8 cellular contexts compared by ENCODE assay signal in the genomic region with DNA sequence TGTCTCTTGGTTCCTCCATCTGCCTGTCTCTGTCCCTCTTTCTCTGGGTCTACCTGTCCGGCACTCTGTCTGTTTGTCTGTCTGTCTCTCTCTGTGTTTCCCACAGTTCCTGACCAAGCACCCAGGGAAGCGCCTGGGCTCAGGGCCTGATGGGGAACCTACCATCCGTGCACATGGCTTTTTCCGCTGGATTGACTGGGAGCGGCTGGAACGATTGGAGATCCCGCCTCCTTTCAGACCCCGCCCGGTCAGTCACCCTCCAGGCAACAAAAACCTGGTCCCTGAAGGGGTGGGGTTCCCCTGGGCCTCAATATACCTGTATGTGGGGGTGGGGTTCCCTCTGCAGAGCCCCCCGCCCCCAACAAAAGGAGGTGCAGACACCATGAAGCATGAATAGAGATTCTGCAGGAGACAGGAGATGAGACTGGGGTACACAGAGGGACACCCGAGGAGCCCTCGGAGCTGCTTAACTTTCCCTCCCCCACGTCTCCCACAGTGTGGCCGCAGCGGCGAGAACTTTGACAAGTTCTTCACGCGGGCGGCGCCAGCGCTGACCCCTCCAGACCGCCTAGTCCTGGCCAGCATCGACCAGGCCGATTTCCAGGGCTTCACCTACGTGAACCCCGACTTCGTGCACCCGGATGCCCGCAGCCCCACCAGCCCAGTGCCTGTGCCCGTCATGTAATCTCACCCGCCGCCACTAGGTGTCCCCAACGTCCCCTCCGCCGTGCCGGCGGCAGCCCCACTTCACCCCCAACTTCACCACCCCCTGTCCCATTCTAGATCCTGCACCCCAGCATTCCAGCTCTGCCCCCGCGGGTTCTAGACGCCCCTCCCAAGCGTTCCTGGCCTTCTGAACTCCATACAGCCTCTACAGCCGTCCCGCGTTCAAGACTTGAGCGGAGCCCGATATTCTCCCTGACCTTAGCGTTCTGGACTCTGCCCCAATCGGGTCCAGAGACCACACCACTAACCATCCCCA.
DNase-seq lines count a peak whose midpoint lies in the region; ATAC-seq and TF ChIP-seq lines count a peak whose summit lies in the region.

No MANE protein-coding gene starts in this region.

- DNase-seq in SK-N-MC (ENCODE audit: low read depth, low spot score) (no peak), hepatic stellate cell (ENCODE audit: low spot score) (peak; percentile 77), NCI-H2081 (lab: John Stamatoyannopoulos, UW) (no peak), NOMO-1 treated with dmso at 0.1 percent for 144 hours (lab: John Stamatoyannopoulos, UW; ENCODE audit: unreplicated experiment) (no peak)
- DNase-seq in activated naive CD8-positive, alpha-beta T cell treated with anti-CD3 and anti-CD28 coated beads, Interleukin-2, amount 50 U/mL, for 16 hours (ENCODE audit: low read depth, low spot score): peak; percentile 46
- DNase-seq in stimulated activated CD4-positive, alpha-beta T cell treated with anti-CD3 and anti-CD28 coated beads, Interleukin-12 subunit alpha, Interleukin-12 subunit beta, amount 100 ng/mL, for 48 hours (ENCODE audit: low read depth in 2 of 3, low spot score in 1 of 3): peak in 2 of 3 donors; percentile 62 to 69

- no peaks in the 10 kb centered on the region for H3K9me3 ChIP-seq in SK-N-MC (ENCODE audit: low read depth, low read length)

- H3K27ac ChIP-seq in SK-N-MC: no peak overlapping the region

- TF ChIP-seq CTCF in GM12874 (IDR thresholded peaks at IDR 0.05; ENCODE audit: insufficient read depth, low read depth, low read length): peak; percentile 95

- no peaks in the 10 kb centered on the region for H3K36me3 ChIP-seq in SK-N-MC (ENCODE audit: insufficient read depth, low read length)

- peak overlapping the region; percentile 68 for H3K4me3 ChIP-seq in SK-N-MC

- ATAC-seq in GM18858 (IDR thresholded peaks at IDR 0.05; ENCODE audit: unreplicated experiment): no peak

- H3K9ac ChIP-seq in SK-N-MC (ENCODE audit: insufficient read length): no peak overlapping the region

Comparison
In these comparisons a context has a peak if more than half of its experiments do, and no peak if none do; other contexts are left out.
1. DNase-seq: peak in activated naive CD8-positive, alpha-beta T cell treated with anti-CD3 and anti-CD28 coated beads, Interleukin-2, amount 50 U/mL, for 16 hours (single experiment), hepatic stellate cell (single experiment) and stimulated activated CD4-positive, alpha-beta T cell treated with anti-CD3 and anti-CD28 coated beads, Interleukin-12 subunit alpha, Interleukin-12 subunit beta, amount 100 ng/mL, for 48 hours (2 of 3); none in SK-N-MC (single experiment), NCI-H2081 (0 of 2) and NOMO-1 treated with dmso at 0.1 percent for 144 hours (single experiment).